In the genomic region with DNA sequence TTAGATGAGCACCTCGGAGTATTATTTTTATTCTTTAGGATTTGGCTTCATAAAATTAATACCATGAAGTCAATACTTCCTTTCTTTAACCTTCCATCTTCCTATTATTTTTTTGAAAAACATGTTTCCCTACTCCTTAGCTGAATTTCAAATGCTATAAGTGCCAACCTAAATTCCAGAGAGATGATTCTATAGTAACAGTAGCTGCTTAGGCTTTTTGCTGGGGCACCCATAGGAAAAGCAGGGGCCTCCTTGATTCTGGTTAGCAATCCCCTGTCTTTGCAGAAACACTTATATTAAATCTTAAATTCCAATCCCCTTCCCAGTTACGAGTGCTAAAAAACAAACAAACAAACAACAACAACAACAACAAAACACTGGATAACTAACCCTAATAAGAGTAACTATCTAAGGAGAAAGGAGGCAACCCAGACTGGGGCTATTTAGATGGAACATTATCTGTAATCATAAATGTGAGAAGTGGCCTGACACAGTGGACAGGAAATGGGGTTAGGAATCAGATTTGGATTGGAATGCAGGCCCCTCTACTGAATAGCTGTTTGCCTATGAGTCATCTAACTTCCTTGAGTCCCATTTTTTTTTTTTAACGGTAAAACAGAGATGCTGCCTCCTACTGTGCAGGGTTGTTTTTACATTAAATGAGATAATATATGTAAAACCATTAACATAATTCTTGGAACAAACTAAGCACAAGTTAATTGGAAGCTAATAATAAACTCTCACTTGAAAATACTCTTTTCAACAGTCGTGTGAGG, we compare ENCODE assay signal across 20 cellular contexts.
DNase-seq lines count a peak whose midpoint lies in the region; ATAC-seq and TF ChIP-seq lines count a peak whose summit lies in the region.
"Had no signal": no experiment of that assay in that cellular context is flagged by ENCODE, and none has a peak within 500 bp of the region (broad histone marks: within the 10 kb centered on the region; RNA-seq: fewer than 3 reads in every experiment).

No MANE protein-coding gene starts in this region.

- H3K4me1 ChIP-seq in PC-3 (ENCODE audit: insufficient read depth, low read length) (no peaks in the 10 kb centered on the region), right cardiac atrium (ENCODE audit: control insufficient read depth, insufficient read depth, low read length) (no peaks in the 10 kb centered on the region), tibial nerve (no peaks in the 10 kb centered on the region)
- H3K4me1 ChIP-seq: left lung, suprapubic skin had no signal

- H3K27ac ChIP-seq in PC-3 (ENCODE audit: low read length) = no peak overlapping the region
- H3K27ac ChIP-seq in right cardiac atrium (ENCODE audit: low read length) = no peak overlapping the region
- H3K27ac ChIP-seq in tibial nerve = no peak overlapping the region
- H3K27ac ChIP-seq: left lung, suprapubic skin, VCaP had no signal

- CTCF ChIA-PET in PC-3 (lab: Charles Lee) = no interaction called here

- H3K9me3 ChIP-seq in PC-3 (ENCODE audit: low read length) (no peaks in the 10 kb centered on the region), right cardiac atrium (ENCODE audit: control insufficient read depth, low read length) (no peaks in the 10 kb centered on the region), tibial nerve (no peaks in the 10 kb centered on the region)
- H3K9me3 ChIP-seq: left lung, suprapubic skin had no signal

- no peaks in the 10 kb centered on the region for H4K20me1 ChIP-seq in PC-3 (ENCODE audit: low read length)

- no peak overlapping the region for H3K4me3 ChIP-seq in PC-3 (ENCODE audit: low read length)
- no peak overlapping the region for H3K4me3 ChIP-seq in right cardiac atrium (ENCODE audit: low read length)
- H3K4me3 ChIP-seq in tibial nerve = no peak overlapping the region
- H3K4me3 ChIP-seq: left lung, suprapubic skin had no signal

- H2AFZ ChIP-seq in PC-3 (ENCODE audit: low read length) = no peak overlapping the region

- no peaks in the 10 kb centered on the region for H3K79me2 ChIP-seq in PC-3 (ENCODE audit: low read length)

- peak; percentile 1 for DNase-seq in DMS53 treated with DMSO at 0.1 percent for 48 hours (lab: John Stamatoyannopoulos, UW; ENCODE audit: unreplicated experiment)
- peak; percentile 21 for DNase-seq in PC-3
- DNase-seq in dermis blood vessel endothelial cell = peak; percentile 77
- DNase-seq in lung microvascular endothelial cell (ENCODE audit: low read depth in 2 of 2) = peak; percentile 27 to 83
- no peak for DNase-seq in NCI-H2171 treated with DMSO at 0.1 percent for 48 hours (lab: John Stamatoyannopoulos, UW)
- no peak for DNase-seq in right cardiac atrium
- no peak for DNase-seq in tibial nerve (ENCODE audit: low spot score in 2 of 2)
- DNase-seq in activated CD4-positive, alpha-beta T cell treated with anti-CD3 and anti-CD28 coated beads for 1 hour = no peak
- DNase-seq: activated CD8-positive, alpha-beta T cell treated with anti-CD3 and anti-CD28 coated beads for 36 hours; activated T-cell treated with anti-CD3 and anti-CD28 coated beads, Interleukin-2, amount 50 U/mL, for 72 hours; effector CD8-positive, alpha-beta T cell; hypothalamus; KBM-7; left lung; NCI-H1105; NCI-H748 treated with DMSO at 0.1 percent for 48 hours; nucleus accumbens; stimulated activated CD4-positive, alpha-beta T cell treated with anti-CD3 and anti-CD28 coated beads, Interleukin-4, amount 100 ng/mL, for 24 hours had no signal

- no peak for TF ChIP-seq EP300 in tibial nerve (IDR thresholded peaks at IDR 0.05)

- POLR2A ChIA-PET in PC-3 (lab: Charles Lee; ENCODE audit: unreplicated experiment) = no interaction called here

- H3K36me3 ChIP-seq in PC-3 (ENCODE audit: low read depth, low read length) (no peaks in the 10 kb centered on the region), tibial nerve (no peaks in the 10 kb centered on the region)
- H3K36me3 ChIP-seq: left lung, suprapubic skin had no signal

- no peak overlapping the region for H3K4me2 ChIP-seq in PC-3 (ENCODE audit: low read length)

- no peak for TF ChIP-seq POLR2A in tibial nerve (IDR thresholded peaks at IDR 0.05)

- ATAC-seq in PC-3 (no peak), right cardiac atrium (no peak)
- ATAC-seq: activated CD8-positive, alpha-beta T cell treated with anti-CD3 and anti-CD28 coated beads for 36 hours; activated T-cell treated with anti-CD3 and anti-CD28 coated beads, Interleukin-2, amount 50 U/mL, for 72 hours; left lung had no signal

- 59% methylated on average over 4 of the region's 4 CpGs for WGBS in right cardiac atrium
- 57 to 71% methylated on average over 4 of the region's 4 CpGs for WGBS in tibial nerve, 2 donors

- TF ChIP-seq CTCF in PC-3 (conservative IDR thresholded peaks at IDR 0.05; ENCODE audit: low read depth, low read length) = no peak
- no peak for TF ChIP-seq CTCF in tibial nerve (IDR thresholded peaks at IDR 0.05)

- no peaks in the 10 kb centered on the region for H3K27me3 ChIP-seq in PC-3 (ENCODE audit: low read length)
- no peaks in the 10 kb centered on the region for H3K27me3 ChIP-seq in right cardiac atrium (ENCODE audit: control insufficient read depth, insufficient read depth)
- H3K27me3 ChIP-seq in tibial nerve = no peaks in the 10 kb centered on the region
- H3K27me3 ChIP-seq: left lung, suprapubic skin had no signal

- H3F3A ChIP-seq in PC-3 (ENCODE audit: low read length, unreplicated experiment) = no peaks in the 10 kb centered on the region

- no peak overlapping the region for H3K9ac ChIP-seq in PC-3 (ENCODE audit: low read length)

- BruUV-seq in PC-3 (replicated peaks; lab: Mats Ljungman, UMichigan) = no TSS peak

- H3K9me2 ChIP-seq in PC-3 (replicated peaks; ENCODE audit: low read length) = no peaks in the 10 kb centered on the region

- intact Hi-C loops in PC-3 (cut with micrococcal nuclease) = no loop called here
- intact Hi-C loops in right cardiac atrium (cut with DNase I) = no loop called here

Comparison
In these comparisons a context has a peak if more than half of its experiments do, and no peak if none do; other contexts are left out.
1. DNase-seq: peak in DMS53 treated with DMSO at 0.1 percent for 48 hours (single experiment), PC-3 (single experiment), dermis blood vessel endothelial cell (single experiment) and lung microvascular endothelial cell (2 of 2); none in NCI-H2171 treated with DMSO at 0.1 percent for 48 hours (single experiment), right cardiac atrium (0 of 3), tibial nerve (0 of 2) and activated CD4-positive, alpha-beta T cell treated with anti-CD3 and anti-CD28 coated beads for 1 hour (single experiment).